Comparison of ENCODE assay signal across 10 cellular contexts in the genomic region with DNA sequence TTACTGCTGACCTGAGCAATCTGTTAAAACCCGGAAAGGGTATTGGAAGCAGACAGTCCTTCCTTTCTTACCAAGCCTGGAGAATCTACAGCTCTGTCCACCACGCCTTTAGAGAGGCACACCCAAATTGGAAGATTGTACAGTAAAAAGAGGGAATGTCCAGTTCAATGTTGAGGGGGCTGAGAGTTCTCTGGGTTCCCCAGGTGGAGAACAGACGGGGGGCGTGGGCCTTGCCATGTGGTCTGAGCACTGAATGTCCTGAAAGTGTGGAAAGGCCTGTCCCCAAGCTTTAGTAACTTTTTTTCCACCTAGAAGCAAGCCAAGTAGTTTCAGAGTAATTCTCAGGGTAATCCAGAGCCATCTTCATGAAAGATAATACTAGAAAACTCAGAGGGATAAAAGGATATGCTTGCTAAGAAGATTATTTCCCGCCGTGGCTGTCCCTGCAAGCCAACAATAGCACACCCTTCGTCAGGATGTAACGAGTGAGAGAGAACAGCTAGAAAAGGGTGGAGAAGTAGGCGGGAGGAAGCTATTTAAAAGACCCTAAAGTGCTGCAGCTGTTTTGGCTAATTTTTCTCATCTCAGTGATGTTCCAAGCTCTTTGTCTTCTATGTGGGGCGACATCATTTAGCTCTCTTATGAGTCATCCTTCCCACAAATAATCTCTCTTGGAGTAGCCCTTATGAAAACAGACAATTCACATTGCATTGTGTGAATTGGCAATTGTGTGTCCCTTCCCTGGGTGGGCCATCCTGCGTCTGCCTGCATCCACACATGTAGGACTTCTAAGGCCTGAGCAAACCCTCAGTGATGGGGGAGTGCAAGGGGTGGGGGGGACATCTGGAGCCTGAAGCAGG.
A peak's percentile ranks its signal among the peaks of the same experiment; 100 is the strongest.
DNase-seq lines count a peak whose midpoint lies in the region; ATAC-seq, FAIRE-seq and TF ChIP-seq lines count a peak whose summit lies in the region.
"Had no signal": no experiment of that assay in that cellular context is flagged by ENCODE, and none has a peak within 500 bp of the region (broad histone marks: within the 10 kb centered on the region; RNA-seq: fewer than 3 reads in every experiment).

No MANE protein-coding gene starts in this region.

- FAIRE-seq in H54 (lab: Jason Lieb, UNC) = peak; percentile 67

- H3K27me3 ChIP-seq in SJSA1 (replicated peaks) (no peaks in the 10 kb centered on the region), gastroesophageal sphincter (no peaks in the 10 kb centered on the region)

- H3K4me3 ChIP-seq in SJSA1 (no peak overlapping the region), gastroesophageal sphincter (no peak overlapping the region)

- no peak for TF ChIP-seq EP300 in gastroesophageal sphincter (IDR thresholded peaks at IDR 0.05)

- H3K4me1 ChIP-seq in SJSA1 (replicated peaks) = peaks cover 41% of the 10 kb centered on the region
- H3K4me1 ChIP-seq in gastroesophageal sphincter = peaks cover 0 to 15% (median 9%) of the 10 kb centered on the region in 3 donors

- H3K36me3 ChIP-seq in SJSA1 (no peaks in the 10 kb centered on the region), gastroesophageal sphincter (no peaks in the 10 kb centered on the region)

- ATAC-seq in gastroesophageal sphincter (peak; percentile 56), HG03135 (IDR thresholded peaks at IDR 0.05; ENCODE audit: unreplicated experiment) (no peak), HG03354 (IDR thresholded peaks at IDR 0.05; ENCODE audit: poor library complexity, severe bottlenecking, unreplicated experiment) (no peak), GM21576 (IDR thresholded peaks at IDR 0.05; ENCODE audit: unreplicated experiment) (no peak)

- WGBS in gastroesophageal sphincter (ENCODE audit: low coverage in 1 of 2), 2 donors = 44 to 59% methylated on average over 4 to 9 of the region's 11 CpGs

- peak; percentile 13 for DNase-seq in H54 (ENCODE audit: insufficient read length, low spot score)
- DNase-seq in SJSA1 (ENCODE audit: low read depth in 1 of 2, low spot score in 2 of 2) = peak; percentile 91 to 92
- DNase-seq in retina = peak; percentile 31
- no peak for DNase-seq in activated gamma-delta T cell treated with Interleukin-2 at 50 U/mL for 16 hours
- DNase-seq: immature natural killer cell had no signal

- H3K27ac ChIP-seq in SJSA1 (peak overlapping the region; percentile 48), gastroesophageal sphincter (peak overlapping the region in 3 of 4 donors; percentile 19 to 62 (median 42))
- H3K27ac ChIP-seq: KMS-11 had no signal

- no peak for TF ChIP-seq CTCF in gastroesophageal sphincter (IDR thresholded peaks at IDR 0.05)

- no peaks in the 10 kb centered on the region for H3K9me3 ChIP-seq in SJSA1 (replicated peaks)
- H3K9me3 ChIP-seq in gastroesophageal sphincter = no peaks in the 10 kb centered on the region

- no peak for TF ChIP-seq POLR2A in H54 (IDR thresholded peaks at IDR 0.05; ENCODE audit: low read depth, low read length)
- no peak for TF ChIP-seq POLR2A in gastroesophageal sphincter (IDR thresholded peaks at IDR 0.05)
